8 cellular contexts compared by ENCODE assay signal in the genomic region with DNA sequence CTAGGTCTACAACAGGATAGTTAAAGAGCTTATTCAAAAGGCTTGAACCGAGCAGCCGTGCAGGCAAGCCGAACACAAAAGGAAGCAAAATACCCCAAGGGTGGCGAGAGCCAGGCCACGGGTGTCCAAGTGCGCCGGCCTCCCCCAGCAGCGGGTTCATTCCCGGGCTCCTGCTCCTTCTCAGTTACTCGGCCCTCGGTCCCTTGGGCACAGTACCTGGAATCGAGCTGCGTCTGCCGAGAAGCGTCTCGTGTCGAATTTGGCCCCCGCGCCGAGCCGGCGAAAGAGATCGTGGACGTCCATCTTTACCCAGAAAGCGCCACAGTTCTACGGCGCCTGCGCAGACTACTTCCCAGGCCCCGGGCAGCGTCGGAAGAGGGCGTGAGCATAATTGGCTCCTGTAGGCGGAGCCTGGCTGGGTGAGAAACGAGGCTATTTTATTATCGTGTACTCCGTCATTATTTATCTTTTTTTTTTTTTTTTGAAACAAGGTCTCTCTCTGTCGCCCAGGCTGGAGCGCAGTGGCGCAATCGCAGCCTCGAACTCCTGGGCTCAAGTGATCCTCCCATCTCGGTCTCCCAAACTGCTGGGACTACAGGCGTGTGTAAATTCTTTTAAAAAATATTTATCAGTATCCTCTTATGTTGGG. TPM values are rescaled to one million over a fixed set of nuclear protein-coding genes. Genes with fewer than 3 reads are reported as not detected.
DNase-seq lines count a peak whose midpoint lies in the region; ATAC-seq and TF ChIP-seq lines count a peak whose summit lies in the region.

A gene with protein sequence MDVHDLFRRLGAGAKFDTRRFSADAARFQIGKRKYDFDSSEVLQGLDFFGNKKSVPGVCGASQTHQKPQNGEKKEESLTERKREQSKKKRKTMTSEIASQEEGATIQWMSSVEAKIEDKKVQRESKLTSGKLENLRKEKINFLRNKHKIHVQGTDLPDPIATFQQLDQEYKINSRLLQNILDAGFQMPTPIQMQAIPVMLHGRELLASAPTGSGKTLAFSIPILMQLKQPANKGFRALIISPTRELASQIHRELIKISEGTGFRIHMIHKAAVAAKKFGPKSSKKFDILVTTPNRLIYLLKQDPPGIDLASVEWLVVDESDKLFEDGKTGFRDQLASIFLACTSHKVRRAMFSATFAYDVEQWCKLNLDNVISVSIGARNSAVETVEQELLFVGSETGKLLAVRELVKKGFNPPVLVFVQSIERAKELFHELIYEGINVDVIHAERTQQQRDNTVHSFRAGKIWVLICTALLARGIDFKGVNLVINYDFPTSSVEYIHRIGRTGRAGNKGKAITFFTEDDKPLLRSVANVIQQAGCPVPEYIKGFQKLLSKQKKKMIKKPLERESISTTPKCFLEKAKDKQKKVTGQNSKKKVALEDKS (minus strand): TSS at position 329 of the 649 bp plus-strand sequence. CDS start 26 bp downstream, at position 303.

- H3K79me2 ChIP-seq in mammary epithelial cell (ENCODE audit: insufficient read depth, low read length), result peaks cover 46% of the 10 kb centered on the region

- WGBS in mammary epithelial cell (ENCODE audit: low coverage, missing lambda C conversion rate), result 2% methylated on average over 32 of the region's 43 CpGs

- H4K20me1 ChIP-seq in mammary epithelial cell (ENCODE audit: insufficient read depth, low read length), result no peaks in the 10 kb centered on the region

- CTCF ChIA-PET in mammary epithelial cell (lab: Charles Lee; ENCODE audit: low non-redundant PET), result no interaction called here

- H3K27ac ChIP-seq in mammary epithelial cell (ENCODE audit: insufficient read depth, low read depth, low read length) (peak within 1 kb of the TSS; percentile 86), skin epidermis (peak within 1 kb of the TSS; percentile 20 to 96 (median 86))

- in situ Hi-C loops in mammary epithelial cell (cut with MboI; ENCODE audit: low sequenced_read_pairs in 2 of 2), result loop anchor here in 1 of 2 donors (10.0 kb wide), 1 partner anchor 132 kb away; no protein-coding TSS in a partner anchor

- peaks cover 10% of the 10 kb centered on the region for H3K4me1 ChIP-seq in mammary epithelial cell (ENCODE audit: insufficient read depth, low read length)

- TSS peak; percentile 51 for BruUV-seq in mammary epithelial cell (replicated peaks; lab: Mats Ljungman, UMichigan)

- H3K4me2 ChIP-seq in mammary epithelial cell (ENCODE audit: insufficient read depth, low read depth, low read length), result peak within 1 kb of the TSS; percentile 86

- H2AFZ ChIP-seq in mammary epithelial cell (ENCODE audit: low read depth, low read length), result peak within 1 kb of the TSS; percentile 92

- TF ChIP-seq CTCF in WI38 (IDR thresholded peaks at IDR 0.05; ENCODE audit: low read depth, low read length) (no peak), mammary epithelial cell (conservative IDR thresholded peaks at IDR 0.05 in 1 of 2, IDR thresholded peaks at IDR 0.05 in 1 of 2; ENCODE audit: extremely low read depth in 1 of 2, insufficient read depth in 1 of 2, low read depth in 1 of 2, low read length in 2 of 2) (no peak)

- H3K4me3 ChIP-seq in WI38 (ENCODE audit: low read depth, low read length), result peak within 1 kb of the TSS; percentile 85
- peak within 1 kb of the TSS; percentile 81 to 96 (median 90) for H3K4me3 ChIP-seq in mammary epithelial cell (replicated peaks in 1 of 3; ENCODE audit: insufficient read depth in 1 of 3, low read depth in 2 of 3, low read length in 3 of 3)
- H3K4me3 ChIP-seq in skin epidermis, result peak within 1 kb of the TSS; percentile 39 to 78 (median 64)

- peak within 1 kb of the TSS; percentile 95 for H3K9ac ChIP-seq in mammary epithelial cell (ENCODE audit: insufficient read depth, low read length)

- DNase-seq in NCI-H226, result peak; percentile 81
- DNase-seq in mammary epithelial cell, result peak; percentile 88
- DNase-seq in iPS-NIHi11 (ENCODE audit: low spot score), result peak; percentile 97

- H3K27me3 ChIP-seq in mammary epithelial cell (ENCODE audit: insufficient read depth, low read length), result no peaks in the 10 kb centered on the region

- no peaks in the 10 kb centered on the region for H3K9me3 ChIP-seq in mammary epithelial cell (replicated peaks; ENCODE audit: insufficient read depth, low read length)

- peaks cover 6% of the 10 kb centered on the region for H3K36me3 ChIP-seq in mammary epithelial cell (ENCODE audit: insufficient read depth, low read length)

- peak; percentile 81 for ATAC-seq in GM18517 (IDR thresholded peaks at IDR 0.05; ENCODE audit: unreplicated experiment)
- peak; percentile 85 for ATAC-seq in HG03139 (IDR thresholded peaks at IDR 0.05; ENCODE audit: unreplicated experiment)
- no peak for ATAC-seq in GM21360 (IDR thresholded peaks at IDR 0.05; ENCODE audit: unreplicated experiment)

- dilution Hi-C loops in mammary epithelial cell (cut with HindIII; ENCODE audit: low sequenced_read_pairs), result no loop called here

- intact Hi-C loops in mammary epithelial cell (cut with micrococcal nuclease), result loop anchor here (10.0 kb wide), 1 partner anchor 202 kb away; no protein-coding TSS in a partner anchor

RNA-seq across cellular contexts. Expression of the gene that starts here (rescaled TPM):
- 10 to 100 TPM; 22.2 to 31.2 TPM for total RNA-seq in mammary epithelial cell
- 13.5 TPM for polyA plus RNA-seq in mammary epithelial cell
- 10.4 TPM for polyA minus RNA-seq in mammary epithelial cell
